29 cellular contexts compared by ENCODE assay signal in genomic region chr14:106058342-106058741, GRCh38.
"Had no signal": no experiment of that assay in that cellular context is flagged by ENCODE, and none has a peak within 500 bp of the region (broad histone marks: within the 10 kb centered on the region; RNA-seq: fewer than 3 reads in every experiment).

No MANE protein-coding gene starts in this region.

- H3K4me1 ChIP-seq: esophagus squamous epithelium, heart right ventricle, left lung, parathyroid adenoma, stomach, thyroid gland had no signal

- H3K4me1 Mint-ChIP-seq: mesothelial cell of epicardium, neural crest cell had no signal

- H3K4me3 Mint-ChIP-seq: effector memory CD8-positive, alpha-beta T cell; mesothelial cell of epicardium; naive B cell; natural killer cell treated with Interleukin-12 subunit alpha and Interleukin-12 subunit beta and Interleukin-15 and Interleukin-18, amount 100 ng/mL, for 72 hours; neural crest cell; type B pancreatic cell had no signal

- DNase-seq: effector memory CD8-positive, alpha-beta T cell; erythroblast; esophagus squamous epithelium; foreskin melanocyte; glutamatergic neuron; heart right ventricle; hippocampal formation; left cardiac atrium; left lung; mesenchymal stem cell; mucosa of descending colon; naive B cell; stimulated activated CD4-positive, alpha-beta T cell treated with anti-CD3 and anti-CD28 coated beads, Interleukin-12 subunit alpha, Interleukin-12 subunit beta, amount 100 ng/mL, for 4 hours; stimulated activated CD4-positive, alpha-beta T cell treated with anti-CD3 and anti-CD28 coated beads, Interleukin-1b, Interleukin-23, amount 100 ng/mL, for 48 hours; stimulated activated CD4-positive, alpha-beta T cell treated with anti-CD3 and anti-CD28 coated beads, Interleukin-4, amount 100 ng/mL, for 1 hour; stimulated activated CD8-positive, alpha-beta memory T cell treated with anti-CD3 and anti-CD28 coated beads, Interleukin-4, amount 100 ng/mL, for 48 hours; stimulated activated naive CD4-positive, alpha-beta T cell treated with Interleukin-2 at 50 U/mL for 16 hours; stomach; thyroid gland had no signal

- H3K9me3 ChIP-seq: esophagus squamous epithelium, heart right ventricle, left lung, mucosa of descending colon, stomach, thyroid gland had no signal

- H3K27me3 ChIP-seq: thyroid gland had no signal

- H3K36me3 Mint-ChIP-seq: naive B cell; natural killer cell treated with Interleukin-12 subunit alpha and Interleukin-12 subunit beta and Interleukin-15 and Interleukin-18, amount 100 ng/mL, for 72 hours; type B pancreatic cell had no signal

- H3K27me3 Mint-ChIP-seq: progenitor cell of endocrine pancreas, type B pancreatic cell had no signal

- ATAC-seq: effector memory CD8-positive, alpha-beta T cell; heart right ventricle; left cardiac atrium; left lung; mucosa of descending colon; sciatic nerve had no signal

- H3K9ac ChIP-seq: parathyroid adenoma had no signal

- H3K27ac ChIP-seq: esophagus squamous epithelium, heart right ventricle, left lung, parathyroid adenoma, stomach, thyroid gland had no signal

- H3K4me2 ChIP-seq: smooth muscle cell had no signal

- H3K9me3 Mint-ChIP-seq: effector memory CD8-positive, alpha-beta T cell; naive B cell; natural killer cell treated with Interleukin-12 subunit alpha and Interleukin-12 subunit beta and Interleukin-15 and Interleukin-18, amount 100 ng/mL, for 72 hours; type B pancreatic cell had no signal

- FAIRE-seq: endometrium, islet of Langerhans had no signal

- H3K27ac Mint-ChIP-seq: effector memory CD8-positive, alpha-beta T cell; mesothelial cell of epicardium; progenitor cell of endocrine pancreas; type B pancreatic cell had no signal

- H3K4me3 ChIP-seq: esophagus squamous epithelium, heart right ventricle, left lung, mucosa of descending colon, smooth muscle cell, stomach, thyroid gland had no signal

- H2AFZ ChIP-seq: parathyroid adenoma had no signal

- H3K36me3 ChIP-seq: esophagus squamous epithelium, heart right ventricle, left lung, stomach, thyroid gland had no signal
